In genomic region chr1:204376919-204377799, GRCh38 we compare ENCODE assay signal across 8 cellular contexts. TPM values are rescaled to one million over a fixed set of nuclear protein-coding genes. Genes with fewer than 3 reads are reported as not detected.
A peak's percentile ranks its signal among the peaks of the same experiment; 100 is the strongest.
DNase-seq lines count a peak whose midpoint lies in the region; ATAC-seq and TF ChIP-seq lines count a peak whose summit lies in the region.

No MANE protein-coding gene starts in this region.

- no peak for ATAC-seq in GM21825 (IDR thresholded peaks at IDR 0.05; ENCODE audit: unreplicated experiment)
- ATAC-seq in GM21390 (IDR thresholded peaks at IDR 0.05; ENCODE audit: unreplicated experiment) = no peak

- POLR2A ChIA-PET in HEK293 (lab: Yijun Ruan, JAX) = interaction anchor here (0.8 to 1.4 kb wide), 5 partner anchors 9 to 33 kb away, joined by 3 to 8 read pairs (median 5); no protein-coding TSS in a partner anchor

- H3K9me3 Mint-ChIP-seq in activated T-helper 2 cell treated with anti-CD3 and anti-CD28 coated beads, Interferon-gamma antibody, Interleukin-2, Interleukin-4, amounts not matched to agents 10 μg/mL and 5 μg/mL and 100 μg/mL, durations not matched to agents 14 hours and 24 hours and 36 hours = no peaks in the 10 kb centered on the region
- no peaks in the 10 kb centered on the region for H3K9me3 Mint-ChIP-seq in immature natural killer cell

- H3K4me3 Mint-ChIP-seq in activated T-helper 2 cell treated with anti-CD3 and anti-CD28 coated beads, Interferon-gamma antibody, Interleukin-2, Interleukin-4, amounts not matched to agents 10 μg/mL and 5 μg/mL and 100 μg/mL, durations not matched to agents 14 hours and 24 hours and 36 hours (ENCODE audit: low read depth) = peak overlapping the region; percentile 60
- peak overlapping the region; percentile 66 to 73 (median 69) for H3K4me3 Mint-ChIP-seq in immature natural killer cell

- H3K36me3 ChIP-seq in HEK293 (ENCODE audit: control insufficient read depth in 2 of 2, insufficient read depth in 1 of 2, low read length in 2 of 2) = no peaks in the 10 kb centered on the region
- H3K36me3 ChIP-seq in skeletal muscle satellite cell (ENCODE audit: insufficient read depth, low read length) = no peaks in the 10 kb centered on the region

- H3K4me1 ChIP-seq in HEK293 (ENCODE audit: control insufficient read depth, insufficient read depth, low read length) = no peaks in the 10 kb centered on the region
- H3K4me1 ChIP-seq in skeletal muscle satellite cell (ENCODE audit: control insufficient read depth, insufficient read depth, low read length) = peaks cover 10% of the 10 kb centered on the region

- H3K4me1 Mint-ChIP-seq in activated T-helper 2 cell treated with anti-CD3 and anti-CD28 coated beads, Interferon-gamma antibody, Interleukin-2, Interleukin-4, amounts not matched to agents 10 μg/mL and 5 μg/mL and 100 μg/mL, durations not matched to agents 14 hours and 24 hours and 36 hours (ENCODE audit: low read depth) = peaks cover 8% of the 10 kb centered on the region
- peaks cover 16 to 18% of the 10 kb centered on the region in 2 donors for H3K4me1 Mint-ChIP-seq in immature natural killer cell

- H3K27ac Mint-ChIP-seq in activated T-helper 2 cell treated with anti-CD3 and anti-CD28 coated beads, Interferon-gamma antibody, Interleukin-2, Interleukin-4, amounts not matched to agents 10 μg/mL and 5 μg/mL and 100 μg/mL, durations not matched to agents 14 hours and 24 hours and 36 hours = no peak overlapping the region
- no peak overlapping the region for H3K27ac Mint-ChIP-seq in immature natural killer cell

- CTCF ChIA-PET in HEK293 (lab: Yijun Ruan, JAX) = interaction anchor here (0.6 to 3.1 kb wide), 9 partner anchors 10 to 215 kb away, joined by 3 to 23 read pairs (median 4); partner anchors contain the start of gene GOLT1A

- no peak for DNase-seq in activated T-helper 2 cell treated with anti-CD3 and anti-CD28 coated beads, Interferon-gamma antibody, Interleukin-2, Interleukin-4, amounts not matched to agents 10 μg/mL and 5 μg/mL and 100 μg/mL, durations not matched to agents 14 hours and 24 hours and 36 hours (ENCODE audit: low spot score)
- DNase-seq in immature natural killer cell (no peak), Kasumi-1 (lab: John Stamatoyannopoulos, UW) (no peak)
- no peak for DNase-seq in effector CD8-positive, alpha-beta T cell (lab: John Stamatoyannopoulos, UW)

- no peak overlapping the region for H3K9ac ChIP-seq in skeletal muscle satellite cell (ENCODE audit: low read depth, low read length)

- H3K4me3 ChIP-seq in HEK293 (ENCODE audit: low read depth, low read length) = peak overlapping the region; percentile 26
- H3K4me3 ChIP-seq in skeletal muscle satellite cell (ENCODE audit: low read length) = peak overlapping the region; percentile 70

- TF ChIP-seq CTCF in HEK293 (tag by site-specific recombination; IDR thresholded peaks at IDR 0.05) = no peak

- H3K27me3 ChIP-seq in skeletal muscle satellite cell (ENCODE audit: control insufficient read depth, insufficient read depth, low read length) = peaks cover 87% of the 10 kb centered on the region

- peaks cover 43% of the 10 kb centered on the region for H3K27me3 Mint-ChIP-seq in activated T-helper 2 cell treated with anti-CD3 and anti-CD28 coated beads, Interferon-gamma antibody, Interleukin-2, Interleukin-4, amounts not matched to agents 10 μg/mL and 5 μg/mL and 100 μg/mL, durations not matched to agents 14 hours and 24 hours and 36 hours (ENCODE audit: low read depth)
- peaks cover 8 to 20% (median 10%) of the 10 kb centered on the region in 3 donors for H3K27me3 Mint-ChIP-seq in immature natural killer cell (ENCODE audit: low read depth in 3 of 3)

- peak overlapping the region; percentile 93 for H3K4me2 ChIP-seq in skeletal muscle satellite cell (ENCODE audit: low read length)

- intact Hi-C loops in activated T-helper 2 cell treated with anti-CD3 and anti-CD28 coated beads, Interferon-gamma antibody, Interleukin-2, Interleukin-4, amounts not matched to agents 10 μg/mL and 5 μg/mL and 100 μg/mL, durations not matched to agents 14 hours and 24 hours and 36 hours (cut with micrococcal nuclease) = no loop called here

- no peaks in the 10 kb centered on the region for H3K36me3 Mint-ChIP-seq in activated T-helper 2 cell treated with anti-CD3 and anti-CD28 coated beads, Interferon-gamma antibody, Interleukin-2, Interleukin-4, amounts not matched to agents 10 μg/mL and 5 μg/mL and 100 μg/mL, durations not matched to agents 14 hours and 24 hours and 36 hours (ENCODE audit: low read depth)
- H3K36me3 Mint-ChIP-seq in immature natural killer cell = no peaks in the 10 kb centered on the region

- H3K27ac ChIP-seq in HEK293 (ENCODE audit: extremely low read depth, low read depth, low read length) = no peak overlapping the region; the same call in 1 of the 2 replicates

- H3K9me3 ChIP-seq in HEK293 (ENCODE audit: control insufficient read depth, insufficient read depth, low read depth, low read length) = no peaks in the 10 kb centered on the region
- H3K9me3 ChIP-seq in skeletal muscle satellite cell (replicated peaks; ENCODE audit: low read length) = no peaks in the 10 kb centered on the region

TF ChIP-seq in HEK293, 187 proteins besides CTCF, POLR2A, EP300 and RAD21:
- no peak for TF ChIP-seq ZBTB1 (tag by site-specific recombination; IDR thresholded peaks at IDR 0.05)
- TF ChIP-seq ZNF449 (tag by site-specific recombination; IDR thresholded peaks at IDR 0.05) = peak; percentile 75
- no peak for TF ChIP-seq INSM2 (tag by site-specific recombination; IDR thresholded peaks at IDR 0.05)
- no peak for TF ChIP-seq ZNF341 (tag by site-specific recombination; IDR thresholded peaks at IDR 0.05; ENCODE audit: low read depth)
- TF ChIP-seq MZF1 (tag by site-specific recombination; IDR thresholded peaks at IDR 0.05; ENCODE audit: borderline replicate concordance) = no peak

RNA-seq across cellular contexts. Expression of gene PLEKHA6, which starts 17.4 kb away (rescaled TPM):
- total RNA-seq in activated T-helper 2 cell treated with anti-CD3 and anti-CD28 coated beads, Interferon-gamma antibody, Interleukin-2, Interleukin-4, amounts not matched to agents 10 μg/mL and 5 μg/mL and 100 μg/mL, durations not matched to agents 14 hours and 24 hours and 36 hours = 0.52 and 1.9 TPM in 2 replicates
- polyA plus RNA-seq in immature natural killer cell = not detected
- 1.0 and 3.3 TPM in 2 replicates for total RNA-seq in skeletal muscle satellite cell (2012; rRNA removed)

RNA-seq across cellular contexts. Expression of gene PPP1R15B, which starts 34.5 kb away (rescaled TPM):
- 63.4 and 64.3 TPM in 2 replicates for total RNA-seq in activated T-helper 2 cell treated with anti-CD3 and anti-CD28 coated beads, Interferon-gamma antibody, Interleukin-2, Interleukin-4, amounts not matched to agents 10 μg/mL and 5 μg/mL and 100 μg/mL, durations not matched to agents 14 hours and 24 hours and 36 hours
- polyA plus RNA-seq in immature natural killer cell = 10 to 100 TPM; 13.5 to 23.0 (median 17.3) TPM
- 20.8 TPM in 2 replicates for total RNA-seq in skeletal muscle satellite cell (2012; rRNA removed)
